16 cellular contexts compared by ENCODE assay signal in genomic region chr6:158514176-158514575, GRCh38. TPM values are rescaled to one million over a fixed set of nuclear protein-coding genes. Genes with fewer than 3 reads are reported as not detected.
DNase-seq lines count a peak whose midpoint lies in the region; ATAC-seq, FAIRE-seq and TF ChIP-seq lines count a peak whose summit lies in the region.
"Had no signal": no experiment of that assay in that cellular context is flagged by ENCODE, and none has a peak within 500 bp of the region (broad histone marks: within the 10 kb centered on the region; RNA-seq: fewer than 3 reads in every experiment).

No MANE protein-coding gene starts in this region.

- H3K9me2 ChIP-seq in Loucy (replicated peaks; ENCODE audit: low read depth, low read length) = no peaks in the 10 kb centered on the region

- H2AFZ ChIP-seq in Loucy (ENCODE audit: low read length) = no peak overlapping the region

- H4K20me1 ChIP-seq in Loucy (ENCODE audit: insufficient read depth, low read length, poor library complexity, severe bottlenecking) = no peaks in the 10 kb centered on the region

- DNase-seq in activated naive CD8-positive, alpha-beta T cell treated with anti-CD3 and anti-CD28 coated beads, Interleukin-2, amount 10 ng/mL, durations not matched to agents 7 days and 5 days = no peak
- DNase-seq in activated naive CD8-positive, alpha-beta T cell treated with anti-CD3 and anti-CD28 coated beads, Interleukin-2, amount 50 U/mL, for 24 hours = no peak
- no peak for DNase-seq in effector memory CD8-positive, alpha-beta T cell
- DNase-seq in stimulated activated naive CD8-positive, alpha-beta T cell treated with anti-CD3 and anti-CD28 coated beads, Interleukin-15, amount 100 ng/mL, for 72 hours = no peak
- DNase-seq in frontal cortex (ENCODE audit: low spot score in 2 of 2) = no peak
- DNase-seq: AML-193, Karpas-422, MV-4-11, NCI-H1436, NCI-H2029 treated with DMSO at 0.1 percent for 48 hours, NCI-H524, PC-3 had no signal

- peaks cover 20% of the 10 kb centered on the region for H3K27me3 Mint-ChIP-seq in activated naive CD8-positive, alpha-beta T cell treated with anti-CD3 and anti-CD28 coated beads, Interleukin-2, amount 10 ng/mL, durations not matched to agents 7 days and 5 days
- H3K27me3 Mint-ChIP-seq in activated naive CD8-positive, alpha-beta T cell treated with anti-CD3 and anti-CD28 coated beads, Interleukin-2, amount 50 U/mL, for 24 hours = peaks cover 23% of the 10 kb centered on the region
- peaks cover 0 to 14% of the 10 kb centered on the region in 2 donors for H3K27me3 Mint-ChIP-seq in effector memory CD8-positive, alpha-beta T cell
- peaks cover 33% of the 10 kb centered on the region for H3K27me3 Mint-ChIP-seq in stimulated activated naive CD8-positive, alpha-beta T cell treated with anti-CD3 and anti-CD28 coated beads, Interleukin-15, amount 100 ng/mL, for 72 hours

- H3K4me2 ChIP-seq in Loucy (ENCODE audit: low read depth, low read length, poor library complexity, severe bottlenecking) = peak overlapping the region; percentile 55

- ATAC-seq in activated naive CD8-positive, alpha-beta T cell treated with anti-CD3 and anti-CD28 coated beads, Interleukin-2, amount 10 ng/mL, durations not matched to agents 7 days and 5 days (ENCODE audit: low read depth) = peak; percentile 34
- ATAC-seq in activated naive CD8-positive, alpha-beta T cell treated with anti-CD3 and anti-CD28 coated beads, Interleukin-2, amount 50 U/mL, for 24 hours = no peak
- peak; percentile 18 for ATAC-seq in effector memory CD8-positive, alpha-beta T cell (replicated peaks)
- ATAC-seq in stimulated activated naive CD8-positive, alpha-beta T cell treated with anti-CD3 and anti-CD28 coated beads, Interleukin-15, amount 100 ng/mL, for 72 hours = peak; percentile 39
- ATAC-seq in GM21390 (IDR thresholded peaks at IDR 0.05; ENCODE audit: unreplicated experiment) (no peak), GM18511 (IDR thresholded peaks at IDR 0.05; ENCODE audit: unreplicated experiment) (no peak)
- ATAC-seq: PC-3 had no signal

- peak overlapping the region; percentile 31 for H3K9ac ChIP-seq in Loucy (ENCODE audit: low read depth, low read length, poor library complexity, severe bottlenecking)

- H3K4me3 Mint-ChIP-seq in activated naive CD8-positive, alpha-beta T cell treated with anti-CD3 and anti-CD28 coated beads, Interleukin-2, amount 10 ng/mL, durations not matched to agents 7 days and 5 days = peak overlapping the region; percentile 54
- H3K4me3 Mint-ChIP-seq in activated naive CD8-positive, alpha-beta T cell treated with anti-CD3 and anti-CD28 coated beads, Interleukin-2, amount 50 U/mL, for 24 hours = no peak overlapping the region
- peak overlapping the region; percentile 55 to 62 for H3K4me3 Mint-ChIP-seq in effector memory CD8-positive, alpha-beta T cell
- no peak overlapping the region for H3K4me3 Mint-ChIP-seq in stimulated activated naive CD8-positive, alpha-beta T cell treated with anti-CD3 and anti-CD28 coated beads, Interleukin-15, amount 100 ng/mL, for 72 hours

- H3K27me3 ChIP-seq in Loucy (ENCODE audit: insufficient read depth, low read length, poor library complexity, severe bottlenecking) = no peaks in the 10 kb centered on the region

- POLR2A ChIA-PET in activated naive CD8-positive, alpha-beta T cell treated with anti-CD3 and anti-CD28 coated beads, Interleukin-2, amount 10 ng/mL, durations not matched to agents 7 days and 5 days (lab: Charles Lee) = no interaction called here

- no peak for FAIRE-seq in frontal cortex (lab: Jason Lieb, UNC)
- FAIRE-seq: H54 had no signal

- H3K4me1 Mint-ChIP-seq in activated naive CD8-positive, alpha-beta T cell treated with anti-CD3 and anti-CD28 coated beads, Interleukin-2, amount 10 ng/mL, durations not matched to agents 7 days and 5 days = peaks cover 35% of the 10 kb centered on the region
- H3K4me1 Mint-ChIP-seq in activated naive CD8-positive, alpha-beta T cell treated with anti-CD3 and anti-CD28 coated beads, Interleukin-2, amount 50 U/mL, for 24 hours = peaks cover 26% of the 10 kb centered on the region
- H3K4me1 Mint-ChIP-seq in effector memory CD8-positive, alpha-beta T cell (ENCODE audit: low read depth in 2 of 2) = peaks cover 24 to 33% of the 10 kb centered on the region in 2 donors
- H3K4me1 Mint-ChIP-seq in stimulated activated naive CD8-positive, alpha-beta T cell treated with anti-CD3 and anti-CD28 coated beads, Interleukin-15, amount 100 ng/mL, for 72 hours = peaks cover 48% of the 10 kb centered on the region

- H3K27ac Mint-ChIP-seq in activated naive CD8-positive, alpha-beta T cell treated with anti-CD3 and anti-CD28 coated beads, Interleukin-2, amount 10 ng/mL, durations not matched to agents 7 days and 5 days = peak overlapping the region; percentile 44
- no peak overlapping the region for H3K27ac Mint-ChIP-seq in activated naive CD8-positive, alpha-beta T cell treated with anti-CD3 and anti-CD28 coated beads, Interleukin-2, amount 50 U/mL, for 24 hours
- H3K27ac Mint-ChIP-seq in effector memory CD8-positive, alpha-beta T cell = peak overlapping the region; percentile 26 to 81
- no peak overlapping the region for H3K27ac Mint-ChIP-seq in stimulated activated naive CD8-positive, alpha-beta T cell treated with anti-CD3 and anti-CD28 coated beads, Interleukin-15, amount 100 ng/mL, for 72 hours

- H3K4me1 ChIP-seq in Loucy (ENCODE audit: insufficient read depth, low read length, poor library complexity, severe bottlenecking) = peaks cover 17% of the 10 kb centered on the region

- no peaks in the 10 kb centered on the region for H3K79me2 ChIP-seq in Loucy (ENCODE audit: insufficient read depth, low read length)

- no peaks in the 10 kb centered on the region for H3K9me3 Mint-ChIP-seq in activated naive CD8-positive, alpha-beta T cell treated with anti-CD3 and anti-CD28 coated beads, Interleukin-2, amount 10 ng/mL, durations not matched to agents 7 days and 5 days
- H3K9me3 Mint-ChIP-seq in activated naive CD8-positive, alpha-beta T cell treated with anti-CD3 and anti-CD28 coated beads, Interleukin-2, amount 50 U/mL, for 24 hours = no peaks in the 10 kb centered on the region
- no peaks in the 10 kb centered on the region for H3K9me3 Mint-ChIP-seq in effector memory CD8-positive, alpha-beta T cell
- H3K9me3 Mint-ChIP-seq in stimulated activated naive CD8-positive, alpha-beta T cell treated with anti-CD3 and anti-CD28 coated beads, Interleukin-15, amount 100 ng/mL, for 72 hours = no peaks in the 10 kb centered on the region

- no peaks in the 10 kb centered on the region for H3K36me3 Mint-ChIP-seq in activated naive CD8-positive, alpha-beta T cell treated with anti-CD3 and anti-CD28 coated beads, Interleukin-2, amount 10 ng/mL, durations not matched to agents 7 days and 5 days
- H3K36me3 Mint-ChIP-seq in activated naive CD8-positive, alpha-beta T cell treated with anti-CD3 and anti-CD28 coated beads, Interleukin-2, amount 50 U/mL, for 24 hours (ENCODE audit: low read depth) = no peaks in the 10 kb centered on the region
- H3K36me3 Mint-ChIP-seq in effector memory CD8-positive, alpha-beta T cell (ENCODE audit: insufficient read depth) = no peaks in the 10 kb centered on the region

- H3F3A ChIP-seq in Loucy (ENCODE audit: low read depth) = no peaks in the 10 kb centered on the region

- no peak for TF ChIP-seq CTCF in Loucy (conservative IDR thresholded peaks at IDR 0.05; ENCODE audit: low read length)

- H3K9me3 ChIP-seq in Loucy (ENCODE audit: insufficient read depth, low read depth, low read length) = no peaks in the 10 kb centered on the region

- H3K4me3 ChIP-seq in Loucy (ENCODE audit: low read length, poor library complexity, severe bottlenecking) = peak overlapping the region; percentile 24

- H3K36me3 ChIP-seq in Loucy (ENCODE audit: insufficient read depth, low read length) = no peaks in the 10 kb centered on the region

RNA-seq across cellular contexts. Expression of gene TMEM181, which starts 45.7 kb away (rescaled TPM):
- total RNA-seq in activated naive CD8-positive, alpha-beta T cell treated with anti-CD3 and anti-CD28 coated beads, Interleukin-2, amount 10 ng/mL, durations not matched to agents 7 days and 5 days = 10 to 100 TPM; 16.8 to 17.7 TPM
- total RNA-seq in frontal cortex = 64.0 TPM

Comparison
In these comparisons a context has a peak if more than half of its experiments do, and no peak if none do; other contexts are left out.
1. ATAC-seq: peak in activated naive CD8-positive, alpha-beta T cell treated with anti-CD3 and anti-CD28 coated beads, Interleukin-2, amount 10 ng/mL, durations not matched to agents 7 days and 5 days (single experiment), effector memory CD8-positive, alpha-beta T cell (single experiment) and stimulated activated naive CD8-positive, alpha-beta T cell treated with anti-CD3 and anti-CD28 coated beads, Interleukin-15, amount 100 ng/mL, for 72 hours (single experiment); none in activated naive CD8-positive, alpha-beta T cell treated with anti-CD3 and anti-CD28 coated beads, Interleukin-2, amount 50 U/mL, for 24 hours (single experiment), GM21390 (single experiment) and GM18511 (single experiment).
2. H3K27ac Mint-ChIP-seq: peak in activated naive CD8-positive, alpha-beta T cell treated with anti-CD3 and anti-CD28 coated beads, Interleukin-2, amount 10 ng/mL, durations not matched to agents 7 days and 5 days (single experiment) and effector memory CD8-positive, alpha-beta T cell (2 of 2); none in activated naive CD8-positive, alpha-beta T cell treated with anti-CD3 and anti-CD28 coated beads, Interleukin-2, amount 50 U/mL, for 24 hours (single experiment) and stimulated activated naive CD8-positive, alpha-beta T cell treated with anti-CD3 and anti-CD28 coated beads, Interleukin-15, amount 100 ng/mL, for 72 hours (0 of 2).
3. H3K4me3 Mint-ChIP-seq: peak in activated naive CD8-positive, alpha-beta T cell treated with anti-CD3 and anti-CD28 coated beads, Interleukin-2, amount 10 ng/mL, durations not matched to agents 7 days and 5 days (single experiment) and effector memory CD8-positive, alpha-beta T cell (2 of 2); none in activated naive CD8-positive, alpha-beta T cell treated with anti-CD3 and anti-CD28 coated beads, Interleukin-2, amount 50 U/mL, for 24 hours (single experiment) and stimulated activated naive CD8-positive, alpha-beta T cell treated with anti-CD3 and anti-CD28 coated beads, Interleukin-15, amount 100 ng/mL, for 72 hours (0 of 2).